11 cellular contexts compared by ENCODE assay signal in genomic region chr2:43032894-43033270, GRCh38.
DNase-seq lines count a peak whose midpoint lies in the region; TF ChIP-seq lines count a peak whose summit lies in the region.
"Had no signal": no experiment of that assay in that cellular context is flagged by ENCODE, and none has a peak within 500 bp of the region (broad histone marks: within the 10 kb centered on the region; RNA-seq: fewer than 3 reads in every experiment).

No MANE protein-coding gene starts in this region.

- H3K4me3 ChIP-seq in esophagus (ENCODE audit: low read depth in 1 of 2, low read length in 2 of 2) (no peak overlapping the region), transverse colon (no peak overlapping the region)

- no peaks in the 10 kb centered on the region for H3K36me3 ChIP-seq in esophagus (ENCODE audit: control insufficient read depth in 2 of 2, insufficient read depth in 2 of 2, low read length in 1 of 2)
- H3K36me3 ChIP-seq in transverse colon, result no peaks in the 10 kb centered on the region
- H3K36me3 ChIP-seq: WERI-Rb-1 had no signal

- TF ChIP-seq CTCF in VCaP (conservative IDR thresholded peaks at IDR 0.05), result no peak
- no peak for TF ChIP-seq CTCF in nephron (IDR thresholded peaks at IDR 0.05; ENCODE audit: unreplicated experiment in 3 of 3)
- no peak for TF ChIP-seq CTCF in transverse colon (IDR thresholded peaks at IDR 0.05)
- no peak for TF ChIP-seq CTCF in GM20000 (IDR thresholded peaks at IDR 0.05; ENCODE audit: extremely low read depth, missing control alignments)

- 58 to 63% methylated on average over 7 of the region's 7 CpGs for WGBS in esophagus, 2 donors
- WGBS in transverse colon (ENCODE audit: low coverage in 1 of 2), 2 donors, result 45 to 50% methylated on average over 3 to 7 of the region's 7 CpGs

- DNase-seq in transverse colon (no peak), substantia nigra (lab: John Stamatoyannopoulos, UW) (no peak), GM20000 (ENCODE audit: low spot score) (no peak)
- no peak for DNase-seq in stimulated activated naive CD4-positive, alpha-beta T cell (lab: John Stamatoyannopoulos, UW)
- DNase-seq: activated gamma-delta T cell treated with Interleukin-2 at 50 U/mL for 16 hours, SK-N-SH, WERI-Rb-1 had no signal

- H3K27me3 ChIP-seq in esophagus (ENCODE audit: control insufficient read depth in 1 of 2, insufficient read depth in 2 of 2, low read length in 2 of 2) (no peaks in the 10 kb centered on the region), transverse colon (no peaks in the 10 kb centered on the region)

- no peaks in the 10 kb centered on the region for H3K9me3 Mint-ChIP-seq in nephron
- H3K9me3 Mint-ChIP-seq: IgD-negative memory B cell had no signal

- H3K27ac Mint-ChIP-seq in nephron, result peak overlapping the region; percentile 53 to 89 (median 79)
- H3K27ac Mint-ChIP-seq: IgD-negative memory B cell had no signal

- H3K27ac ChIP-seq in VCaP, result peak overlapping the region; percentile 68
- H3K27ac ChIP-seq in esophagus (ENCODE audit: low read depth in 2 of 2, low read length in 1 of 2), result peak overlapping the region; percentile 35 to 67
- peak overlapping the region; percentile 81 to 89 (median 85) for H3K27ac ChIP-seq in transverse colon
- no peak overlapping the region for H3K27ac ChIP-seq in substantia nigra (ENCODE audit: low read depth, low read length, poor library complexity, severe bottlenecking)
- H3K27ac ChIP-seq: WERI-Rb-1 had no signal

- H3K4me1 ChIP-seq in esophagus (ENCODE audit: control insufficient read depth in 2 of 2, insufficient read depth in 2 of 2, low read length in 1 of 2) (peaks cover 0 to 12% of the 10 kb centered on the region in 2 donors), transverse colon (peaks cover 7 to 28% (median 22%) of the 10 kb centered on the region in 4 donors)

- intact Hi-C loops in transverse colon (cut with DNase I; ENCODE audit: low total_unique reads), result no loop called here

- in situ Hi-C loops in transverse colon (cut with MboI; ENCODE audit: low pct_ligation_motif_present in 1 of 4, low pct_unique_long_range_greater_than_20kb in 1 of 4, low sequenced_read_pairs in 3 of 4), result no loop called here

- H3K9me3 ChIP-seq in esophagus (ENCODE audit: control insufficient read depth in 2 of 2, insufficient read depth in 1 of 2, low read depth in 1 of 2, low read length in 1 of 2), result no peaks in the 10 kb centered on the region
- no peaks in the 10 kb centered on the region for H3K9me3 ChIP-seq in transverse colon
- H3K9me3 ChIP-seq: SK-N-SH had no signal

- no peaks in the 10 kb centered on the region for H3K27me3 Mint-ChIP-seq in nephron (ENCODE audit: low read depth)
- H3K27me3 Mint-ChIP-seq: IgD-negative memory B cell had no signal

- H3K4me1 Mint-ChIP-seq in nephron, result peaks cover 60% of the 10 kb centered on the region

- no peak for TF ChIP-seq POLR2A in transverse colon (IDR thresholded peaks at IDR 0.05)

- H3K36me3 Mint-ChIP-seq in nephron (ENCODE audit: low read depth), result no peaks in the 10 kb centered on the region
- H3K36me3 Mint-ChIP-seq: IgD-negative memory B cell had no signal

- no peak for TF ChIP-seq EP300 in transverse colon (IDR thresholded peaks at IDR 0.05; ENCODE audit: low read depth)

- no peak overlapping the region for H3K4me3 Mint-ChIP-seq in nephron
- H3K4me3 Mint-ChIP-seq: IgD-negative memory B cell had no signal
